8 cellular contexts compared by ENCODE assay signal in genomic region chr6:139124887-139125672, GRCh38. TPM values are rescaled to one million over a fixed set of nuclear protein-coding genes. Genes with fewer than 3 reads are reported as not detected.
DNase-seq lines count a peak whose midpoint lies in the region; ATAC-seq and TF ChIP-seq lines count a peak whose summit lies in the region.

No MANE protein-coding gene starts in this region.

- DNase-seq in SIG-M5 treated with dmso at 0.1 percent for 504 hours (lab: John Stamatoyannopoulos, UW; ENCODE audit: unreplicated experiment) (peak; percentile 88), SIG-M5 (lab: John Stamatoyannopoulos, UW) (no peak), NCI-H146 treated with DMSO at 0.1 percent for 48 hours (lab: John Stamatoyannopoulos, UW; ENCODE audit: unreplicated experiment) (peak; percentile 27), suprapubic skin (ENCODE audit: low spot score in 2 of 2) (peak in 1 of 2 donors; percentile 75)
- peak; percentile 52 to 61 for DNase-seq in activated CD4-positive, alpha-beta T cell treated with anti-CD3 and anti-CD28 coated beads for 24 hours (ENCODE audit: low read depth in 2 of 2)
- peak; percentile 50 for DNase-seq in effector CD8-positive, alpha-beta T cell (lab: John Stamatoyannopoulos, UW)
- DNase-seq in naive thymus-derived CD4-positive, alpha-beta T cell, result peak in 8 of 9 donors; percentile 65 to 90 (median 84)

- ATAC-seq in HG02798 (IDR thresholded peaks at IDR 0.05; ENCODE audit: poor library complexity, unreplicated experiment), result peak; percentile 100
- peak; percentile 99 for ATAC-seq in naive thymus-derived CD4-positive, alpha-beta T cell

- H3K36me3 ChIP-seq in naive thymus-derived CD4-positive, alpha-beta T cell (ENCODE audit: control insufficient read depth in 2 of 3, insufficient read depth in 3 of 3, low read length in 3 of 3), result no peaks in the 10 kb centered on the region
- no peaks in the 10 kb centered on the region for H3K36me3 ChIP-seq in suprapubic skin

- peaks cover 1 to 30% (median 5%) of the 10 kb centered on the region in 5 donors for H3K36me3 Mint-ChIP-seq in naive thymus-derived CD4-positive, alpha-beta T cell

- H3K4me1 Mint-ChIP-seq in naive thymus-derived CD4-positive, alpha-beta T cell, result peaks cover 19 to 65% (median 60%) of the 10 kb centered on the region in 7 donors

- no peaks in the 10 kb centered on the region for H3K27me3 ChIP-seq in naive thymus-derived CD4-positive, alpha-beta T cell (ENCODE audit: control insufficient read depth in 2 of 2, insufficient read depth in 2 of 2, low read length in 2 of 2)
- no peaks in the 10 kb centered on the region for H3K27me3 ChIP-seq in suprapubic skin

- POLR2A ChIA-PET in naive thymus-derived CD4-positive, alpha-beta T cell (lab: Charles Lee), result interaction anchor here (0.6 to 3.8 kb wide), 31 partner anchors 9 to 249 kb away, joined by 3 to 44 read pairs (median 8); partner anchors contain the start of genes ABRACL, CITED2, HECA and REPS1

- peaks cover 2 to 19% (median 7%) of the 10 kb centered on the region in 11 donors for H3K9me3 Mint-ChIP-seq in naive thymus-derived CD4-positive, alpha-beta T cell

- TF ChIP-seq CTCF in suprapubic skin (IDR thresholded peaks at IDR 0.05), result peak in 1 of 2 donors; percentile 29

- no peak for TF ChIP-seq POLR2A in suprapubic skin (IDR thresholded peaks at IDR 0.05)

- no peak for TF ChIP-seq EP300 in suprapubic skin (IDR thresholded peaks at IDR 0.05)

- peak overlapping the region; percentile 31 for H3K4me3 ChIP-seq in naive thymus-derived CD4-positive, alpha-beta T cell (ENCODE audit: low read length)
- H3K4me3 ChIP-seq in suprapubic skin, result no peak overlapping the region

- CTCF ChIA-PET in naive thymus-derived CD4-positive, alpha-beta T cell (lab: Charles Lee), result interaction anchor here (0.7 to 3.6 kb wide), 21 partner anchors 9 to 251 kb away, joined by 3 to 33 read pairs (median 7); partner anchors contain the start of genes CITED2, HECA and TXLNB

- no peaks in the 10 kb centered on the region for H3K27me3 Mint-ChIP-seq in naive thymus-derived CD4-positive, alpha-beta T cell

- peak overlapping the region; percentile 86 to 97 (median 94) for H3K27ac Mint-ChIP-seq in naive thymus-derived CD4-positive, alpha-beta T cell

- 44% methylated on average over 8 of the region's 8 CpGs for WGBS in suprapubic skin

- peaks cover 28 to 38% of the 10 kb centered on the region in 2 donors for H3K4me1 ChIP-seq in naive thymus-derived CD4-positive, alpha-beta T cell (ENCODE audit: control insufficient read depth in 2 of 2, insufficient read depth in 2 of 2, low read length in 2 of 2)
- H3K4me1 ChIP-seq in suprapubic skin, result peaks cover 12% of the 10 kb centered on the region

- peaks cover 0 to under 1% (median under 1%) of the 10 kb centered on the region in 3 experiments for H3K9me3 ChIP-seq in naive thymus-derived CD4-positive, alpha-beta T cell (ENCODE audit: control insufficient read depth in 2 of 3, low read length in 3 of 3)
- H3K9me3 ChIP-seq in suprapubic skin, result no peaks in the 10 kb centered on the region

- H3K4me3 Mint-ChIP-seq in naive thymus-derived CD4-positive, alpha-beta T cell, result peak overlapping the region; percentile 25 to 86 (median 68)

- intact Hi-C loops in naive thymus-derived CD4-positive, alpha-beta T cell (cut with micrococcal nuclease), result loop anchor here (1.0 to 5.0 kb wide), 19 partner anchors 8 to 309 kb away; partner anchors contain the start of genes ABRACL (in 2 of the 2), CITED2 (in 2 of the 2), REPS1 (in 1 of the 2) and TXLNB (in 1 of the 2)

- peak overlapping the region; percentile 60 for H3K27ac ChIP-seq in naive thymus-derived CD4-positive, alpha-beta T cell (ENCODE audit: low read depth, low read length)
- peak overlapping the region; percentile 2 for H3K27ac ChIP-seq in suprapubic skin

RNA-seq across cellular contexts. Expression of gene HECA, which starts 9.8 kb away (rescaled TPM):
- 100 to 1,000 TPM in 3 of 5 experiments, 10 to 100 TPM in 2; 54.1 to 145 (median 130) TPM for total RNA-seq in naive thymus-derived CD4-positive, alpha-beta T cell
- polyA plus RNA-seq in naive thymus-derived CD4-positive, alpha-beta T cell, result 1 to 10 TPM; 5.5 to 6.3 TPM
- total RNA-seq in suprapubic skin, result 100 to 1,000 TPM in 1 of 4 donors, 10 to 100 TPM in 3; 56.7 to 101 (median 67.2) TPM
